ENCODE assay signal across 12 cellular contexts in genomic region chr18:9857479-9857998, GRCh38. TPM values are rescaled to one million over a fixed set of nuclear protein-coding genes. Genes with fewer than 3 reads are reported as not detected.
"Had no signal": no experiment of that assay in that cellular context is flagged by ENCODE, and none has a peak within 500 bp of the region (broad histone marks: within the 10 kb centered on the region; RNA-seq: fewer than 3 reads in every experiment).

No MANE protein-coding gene starts in this region.

RNA-seq across cellular contexts. Expression of gene TXNDC2, which starts 28.2 kb away (rescaled TPM):
- total RNA-seq: cerebellum, colonic mucosa, dermis blood vessel endothelial cell, endodermal cell, endothelial cell of umbilical vein, epithelial cell of proximal tubule, esophagus mucosa, fibroblast of lung, foreskin keratinocyte, frontal cortex, gastrocnemius medialis, glomerular endothelial cell had no signal
